Comparison of ENCODE assay signal across 20 cellular contexts in genomic region chr1:4701276-4701675, GRCh38. TPM values are rescaled to one million over a fixed set of nuclear protein-coding genes. Genes with fewer than 3 reads are reported as not detected.
"Had no signal": no experiment of that assay in that cellular context is flagged by ENCODE, and none has a peak within 500 bp of the region (broad histone marks: within the 10 kb centered on the region; RNA-seq: fewer than 3 reads in every experiment).

No MANE protein-coding gene starts in this region.

- H3K27ac ChIP-seq: coronary artery, gastrocnemius medialis, left ventricle myocardium inferior, parathyroid adenoma, psoas muscle, spleen, thoracic aorta, transverse colon had no signal

- H3K27me3 Mint-ChIP-seq: stimulated activated memory B cell treated with anti-CD40 and anti-IgM and Interleukin-4, amounts not matched to agents 10 μg/mL and 1 μg/mL and 100 μg/mL, for 72 hours; stimulated activated naive CD8-positive, alpha-beta T cell treated with anti-CD3 and anti-CD28 coated beads, Interleukin-15, Interleukin-2, amounts not matched to agents 100 ng/mL and 50 ng/mL, for 24 hours had no signal

- H3K27ac Mint-ChIP-seq: natural killer cell treated with Interleukin-12 subunit alpha and Interleukin-12 subunit beta and Interleukin-15 and Interleukin-18, amount 100 ng/mL, for 72 hours; stimulated activated memory B cell treated with anti-CD40 and anti-IgM and Interleukin-4, amounts not matched to agents 10 μg/mL and 1 μg/mL and 100 μg/mL, for 72 hours; stimulated activated naive CD8-positive, alpha-beta T cell treated with anti-CD3 and anti-CD28 coated beads, Interleukin-15, Interleukin-2, amounts not matched to agents 100 ng/mL and 50 ng/mL, for 24 hours had no signal

- ATAC-seq: gastrocnemius medialis; natural killer cell treated with Interleukin-12 subunit alpha and Interleukin-12 subunit beta and Interleukin-15 and Interleukin-18, amount 100 ng/mL, for 72 hours; psoas muscle; sciatic nerve; stimulated activated memory B cell treated with anti-CD40 and anti-IgM and Interleukin-4, amounts not matched to agents 10 μg/mL and 1 μg/mL and 100 μg/mL, for 72 hours had no signal

- H3K9me3 ChIP-seq: gastrocnemius medialis, left ventricle myocardium inferior, psoas muscle, spleen, thoracic aorta, transverse colon had no signal

- H3K36me3 Mint-ChIP-seq: natural killer cell treated with Interleukin-12 subunit alpha and Interleukin-12 subunit beta and Interleukin-15 and Interleukin-18, amount 100 ng/mL, for 72 hours; stimulated activated memory B cell treated with anti-CD40 and anti-IgM and Interleukin-4, amounts not matched to agents 10 μg/mL and 1 μg/mL and 100 μg/mL, for 72 hours had no signal

- DNase-seq: effector CD8-positive, alpha-beta T cell; gastrocnemius medialis; islet precursor cell; left ventricle myocardium inferior; mesenchymal stem cell; psoas muscle; stimulated activated CD4-positive, alpha-beta T cell treated with anti-CD3 and anti-CD28 coated beads, Interleukin-15, amount 100 ng/mL, for 24 hours; stimulated activated CD4-positive, alpha-beta T cell treated with anti-CD3 and anti-CD28 coated beads, Interleukin-1b, Interleukin-23, amount 100 ng/mL, for 48 hours; stimulated activated CD4-positive, alpha-beta T cell treated with anti-CD3 and anti-CD28 coated beads, Interleukin-4, amount 100 ng/mL, for 24 hours; transverse colon had no signal

- H3K27me3 ChIP-seq: gastrocnemius medialis, transverse colon had no signal

- H3K4me3 ChIP-seq: coronary artery, gastrocnemius medialis, left ventricle myocardium inferior, lung, psoas muscle, spleen, thoracic aorta, transverse colon had no signal

- H3K9me3 Mint-ChIP-seq: natural killer cell treated with Interleukin-12 subunit alpha and Interleukin-12 subunit beta and Interleukin-15 and Interleukin-18, amount 100 ng/mL, for 72 hours; stimulated activated naive CD8-positive, alpha-beta T cell treated with anti-CD3 and anti-CD28 coated beads, Interleukin-15, Interleukin-2, amounts not matched to agents 100 ng/mL and 50 ng/mL, for 24 hours had no signal

- H3K4me1 ChIP-seq: gastrocnemius medialis, left ventricle myocardium inferior, parathyroid adenoma, psoas muscle, spleen, transverse colon had no signal

- H3K4me1 Mint-ChIP-seq: stimulated activated memory B cell treated with anti-CD40 and anti-IgM and Interleukin-4, amounts not matched to agents 10 μg/mL and 1 μg/mL and 100 μg/mL, for 72 hours had no signal

- H3K36me3 ChIP-seq: gastrocnemius medialis, left ventricle myocardium inferior, spleen, thoracic aorta, transverse colon had no signal

- H3K4me3 Mint-ChIP-seq: natural killer cell treated with Interleukin-12 subunit alpha and Interleukin-12 subunit beta and Interleukin-15 and Interleukin-18, amount 100 ng/mL, for 72 hours; stimulated activated memory B cell treated with anti-CD40 and anti-IgM and Interleukin-4, amounts not matched to agents 10 μg/mL and 1 μg/mL and 100 μg/mL, for 72 hours; stimulated activated naive CD8-positive, alpha-beta T cell treated with anti-CD3 and anti-CD28 coated beads, Interleukin-15, Interleukin-2, amounts not matched to agents 100 ng/mL and 50 ng/mL, for 24 hours had no signal

RNA-seq across cellular contexts. Expression of gene AJAP1, which starts 46.9 kb away (rescaled TPM):
- total RNA-seq: fibroblast of lung; natural killer cell treated with Interleukin-12 subunit alpha and Interleukin-12 subunit beta and Interleukin-15 and Interleukin-18, amount 100 ng/mL, for 72 hours had no signal
